2 cellular contexts compared by ENCODE assay signal in genomic region chr5:169725665-169726064, GRCh38.
DNase-seq lines count a peak whose midpoint lies in the region; ATAC-seq, FAIRE-seq and TF ChIP-seq lines count a peak whose summit lies in the region.
"Not testable (repeated sequence)": the region's sequence is repeated elsewhere in the genome, so short reads cannot be mapped to it uniquely, and the experiment has no call there.

No MANE protein-coding gene starts in this region.

- CTCF ChIA-PET in HEK293 (lab: Yijun Ruan, JAX); K562 (lab: Yijun Ruan, JAX; ENCODE audit: low intra/inter-chr PET ratio): not testable (repeated sequence)

- not testable (repeated sequence) for TF ChIP-seq EP300 in K562 (IDR thresholded peaks at IDR 0.05; ENCODE audit: low read length)

- H3K9me1 ChIP-seq in K562 (ENCODE audit: control insufficient read depth, insufficient read depth, low read length), result not testable (repeated sequence)

- H3K36me3 ChIP-seq in HEK293 (ENCODE audit: control insufficient read depth in 2 of 2, insufficient read depth in 1 of 2, low read length in 2 of 2); K562 (ENCODE audit: control insufficient read depth, insufficient read depth, low read length): not testable (repeated sequence)

- BruUV-seq in K562 (replicated peaks; lab: Mats Ljungman, UMichigan), result not testable (repeated sequence)

- ATAC-seq in K562, result not testable (repeated sequence)

- not testable (repeated sequence) for TF ChIP-seq RAD21 in K562 (CRISPR knock-in tag; conservative IDR thresholded peaks at IDR 0.05 in 1 of 2, IDR thresholded peaks at IDR 0.05 in 1 of 2)

- not testable (repeated sequence) for H4K20me1 ChIP-seq in K562 (replicated peaks; ENCODE audit: control insufficient read depth, insufficient read depth, low read length)

- H3K4me1 ChIP-seq in HEK293 (ENCODE audit: control insufficient read depth, insufficient read depth, low read length); K562 (replicated peaks in 1 of 2; ENCODE audit: control insufficient read depth in 2 of 2, insufficient read depth in 2 of 2, low read length in 2 of 2): not testable (repeated sequence)

- not testable (repeated sequence) for DNase-seq in K562 (ENCODE audit: extremely low read depth in 1 of 4, low spot score in 3 of 4)

- H2AFZ ChIP-seq in K562 (ENCODE audit: low read depth, low read length), result not testable (repeated sequence)

- POLR2A ChIA-PET in HEK293 (lab: Yijun Ruan, JAX); K562 (lab: Yijun Ruan, JAX): not testable (repeated sequence)

- WGBS in K562 (ENCODE audit: insufficient coverage, low coverage, missing lambda C conversion rate), result 71% methylated on average over 4 of the region's 4 CpGs

- not testable (repeated sequence) for H3K27ac ChIP-seq in HEK293 (ENCODE audit: extremely low read depth, low read depth, low read length); K562 (ENCODE audit: extremely low read depth, low read depth, low read length)

- not testable (repeated sequence) for FAIRE-seq in K562 (lab: Jason Lieb, UNC)

- in situ Hi-C loops in K562 (cut with MboI), result not testable (repeated sequence)

- not testable (repeated sequence) for H3K9me3 ChIP-seq in HEK293 (ENCODE audit: control insufficient read depth, insufficient read depth, low read depth, low read length); K562 (replicated peaks; ENCODE audit: control insufficient read depth, insufficient read depth, low read depth, low read length)

- H3K4me3 ChIP-seq in HEK293 (ENCODE audit: low read depth, low read length); K562: not testable (repeated sequence)

- not testable (repeated sequence) for H3K9ac ChIP-seq in K562 (ENCODE audit: insufficient read depth in 1 of 2, low read depth in 2 of 2, low read length in 2 of 2)

- not testable (repeated sequence) for H3K79me2 ChIP-seq in K562 (ENCODE audit: control insufficient read depth, insufficient read depth, low read length)

- not testable (repeated sequence) for TF ChIP-seq POLR2A in K562 (conservative IDR thresholded peaks at IDR 0.05)

- intact Hi-C loops in K562 (cut with micrococcal nuclease), result not testable (repeated sequence)

- not testable (repeated sequence) for H3K27me3 ChIP-seq in K562 (ENCODE audit: control insufficient read depth in 2 of 2, insufficient read depth in 2 of 2, low read length in 2 of 2)

- H3K4me2 ChIP-seq in K562 (ENCODE audit: insufficient read depth, low read length), result not testable (repeated sequence)

- TF ChIP-seq CTCF in HEK293 (tag by site-specific recombination; IDR thresholded peaks at IDR 0.05); K562 (IDR thresholded peaks at IDR 0.05 in 2 of 3, conservative IDR thresholded peaks at IDR 0.05 in 1 of 3; ENCODE audit: insufficient read depth in 2 of 3, low read depth in 1 of 3, low read length in 3 of 3): not testable (repeated sequence)

TF ChIP-seq in HEK293, 187 proteins besides CTCF, POLR2A, EP300 and RAD21:
- TF ChIP-seq ZNF146 (tag by site-specific recombination; IDR thresholded peaks at IDR 0.05), result peak; percentile 86

TF ChIP-seq in K562, 482 proteins besides CTCF, POLR2A, EP300 and RAD21:
- peak; percentile 94 for TF ChIP-seq ZNF146 (CRISPR knock-in tag; IDR thresholded peaks at IDR 0.05; ENCODE audit: unreplicated experiment)
- peak; percentile 34 for TF ChIP-seq RBM25 (IDR thresholded peaks at IDR 0.05; ENCODE audit: low read depth, low read length, severe bottlenecking)
- 0 out of 2 replicates have a peak, but pooled peaks have one; percentile 36 for TF ChIP-seq BCOR (IDR thresholded peaks at IDR 0.05)
